Comparison of ENCODE assay signal across 1 cellular context in genomic region chr15:35545825-35546580, GRCh38.
TF ChIP-seq lines count a peak whose summit lies in the region.

TSS of gene DPH6 (minus strand) at chr15:35546165. CDS start at chr15:35546141, 24 bp downstream.

TF ChIP-seq in HepG2, 621 proteins besides CTCF, POLR2A, EP300 and RAD21 (continued from another document and continues in another):
- TF ChIP-seq IRF9 (CRISPR knock-in tag; IDR thresholded peaks at IDR 0.05; ENCODE audit: borderline replicate concordance) (peak; percentile 77; the same call in 1 of the 2 replicates), PHF8 (CRISPR knock-in tag; IDR thresholded peaks at IDR 0.05) (peak; percentile 92), MXD3 (CRISPR knock-in tag; IDR thresholded peaks at IDR 0.05) (peak; percentile 87), RNF219 (CRISPR knock-in tag; IDR thresholded peaks at IDR 0.05) (no peak), ZNF891 (CRISPR knock-in tag; IDR thresholded peaks at IDR 0.05) (peak; percentile 98), ZNF142 (CRISPR knock-in tag; IDR thresholded peaks at IDR 0.05) (peak; percentile 84), SNAI1 (CRISPR knock-in tag; IDR thresholded peaks at IDR 0.05; ENCODE audit: borderline replicate concordance) (no peak), PRDM4 (CRISPR knock-in tag; IDR thresholded peaks at IDR 0.05; ENCODE audit: borderline replicate concordance) (no peak), CENPX (CRISPR knock-in tag; IDR thresholded peaks at IDR 0.05) (no peak), ZFAT (CRISPR knock-in tag; conservative IDR thresholded peaks at IDR 0.05) (0 out of 2 replicates have a peak, but pooled peaks have one; percentile 60), PITX1 (CRISPR knock-in tag; IDR thresholded peaks at IDR 0.05) (no peak), PBX2 (CRISPR knock-in tag; IDR thresholded peaks at IDR 0.05) (no peak), REPIN1 (CRISPR knock-in tag; IDR thresholded peaks at IDR 0.05; ENCODE audit: borderline replicate concordance, low read depth) (peak; percentile 75; the same call in 1 of the 2 replicates), MTERF4 (CRISPR knock-in tag; IDR thresholded peaks at IDR 0.05) (peak; percentile 92; the same call in 1 of the 2 replicates), ZNF335 (CRISPR knock-in tag; IDR thresholded peaks at IDR 0.05) (peak; percentile 99), POGZ (CRISPR knock-in tag; IDR thresholded peaks at IDR 0.05) (peak; percentile 53), SUZ12 (IDR thresholded peaks at IDR 0.05; ENCODE audit: low read depth, low read length) (no peak), MYPOP (CRISPR knock-in tag; IDR thresholded peaks at IDR 0.05) (0 out of 2 replicates have a peak, but pooled peaks have one; percentile 43), ELF3 (CRISPR knock-in tag; IDR thresholded peaks at IDR 0.05) (peak; percentile 41; the same call in 1 of the 2 replicates), SALL1 (CRISPR knock-in tag; IDR thresholded peaks at IDR 0.05) (peak; percentile 79), ZBTB43 (CRISPR knock-in tag; conservative IDR thresholded peaks at IDR 0.05) (peak; percentile 68; the same call in 1 of the 2 replicates), TEAD2 (CRISPR knock-in tag; IDR thresholded peaks at IDR 0.05) (peak; percentile 87; the same call in 1 of the 2 replicates), ZHX1 (CRISPR knock-in tag; IDR thresholded peaks at IDR 0.05; ENCODE audit: low read depth) (0 out of 2 replicates have a peak, but pooled peaks have one; percentile 19), ZNF354B (CRISPR knock-in tag; IDR thresholded peaks at IDR 0.05) (no peak), ZNF530 (CRISPR knock-in tag; IDR thresholded peaks at IDR 0.05; ENCODE audit: low read depth) (0 out of 2 replicates have a peak, but pooled peaks have one; percentile 53), MIER3 (CRISPR knock-in tag; IDR thresholded peaks at IDR 0.05; ENCODE audit: borderline replicate concordance) (0 out of 2 replicates have a peak, but pooled peaks have one; percentile 34), ZNF773 (CRISPR knock-in tag; IDR thresholded peaks at IDR 0.05; ENCODE audit: borderline replicate concordance) (peak; percentile 47; the same call in 1 of the 2 replicates), ZNF230 (CRISPR knock-in tag; IDR thresholded peaks at IDR 0.05) (0 out of 2 replicates have a peak, but pooled peaks have one; percentile 56), ZNF343 (CRISPR knock-in tag; IDR thresholded peaks at IDR 0.05) (0 out of 2 replicates have a peak, but pooled peaks have one; percentile 45), ZNF574 (CRISPR knock-in tag; IDR thresholded peaks at IDR 0.05) (peak; percentile 87)
